In the genomic region with DNA sequence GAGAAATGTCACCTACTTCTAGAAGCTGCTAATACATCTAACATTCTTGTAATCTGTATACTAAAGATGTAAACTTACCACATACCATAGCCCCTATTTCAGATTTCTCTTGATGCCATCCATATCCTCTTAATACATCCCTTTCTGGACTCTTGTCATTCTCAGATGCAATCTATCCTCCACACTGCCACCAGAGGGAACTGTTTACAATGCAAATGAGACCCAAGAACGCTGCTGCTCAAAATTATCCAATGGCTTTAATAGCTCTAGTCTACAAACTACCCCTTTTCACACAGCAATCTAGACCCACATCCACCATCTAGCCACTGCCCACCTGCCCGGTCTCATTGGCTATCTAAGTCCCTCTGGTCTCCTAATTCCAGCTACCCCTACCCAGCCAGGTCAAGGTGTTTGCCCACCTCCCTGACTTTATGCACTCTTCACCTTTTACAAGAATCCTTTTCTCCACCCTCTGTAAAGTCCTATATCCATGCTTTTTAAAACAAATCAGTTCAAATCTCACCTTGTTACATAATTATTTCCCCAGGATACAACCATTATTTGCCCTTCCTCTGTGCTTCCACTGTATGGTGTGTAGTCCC, we compare ENCODE assay signal across 8 cellular contexts. TPM values are rescaled to one million over a fixed set of nuclear protein-coding genes. Genes with fewer than 3 reads are reported as not detected.
DNase-seq lines count a peak whose midpoint lies in the region; FAIRE-seq and TF ChIP-seq lines count a peak whose summit lies in the region.

No MANE protein-coding gene starts in this region.

- H2AFZ ChIP-seq in endothelial cell of umbilical vein (ENCODE audit: low read depth, low read length): no peak overlapping the region
- peak overlapping the region; percentile 39 for H2AFZ ChIP-seq in neural progenitor cell (replicated peaks)

- no peaks in the 10 kb centered on the region for H3F3A ChIP-seq in neural progenitor cell (ENCODE audit: low read depth)

- H3K4me3 ChIP-seq in endothelial cell of umbilical vein (replicated peaks in 1 of 3; ENCODE audit: insufficient read depth in 1 of 3, low read depth in 1 of 3, low read length in 3 of 3): no peak overlapping the region
- no peak overlapping the region for H3K4me3 ChIP-seq in neural progenitor cell

- H3K79me2 ChIP-seq in endothelial cell of umbilical vein (ENCODE audit: control insufficient read depth, insufficient read depth, low read length): no peaks in the 10 kb centered on the region
- H3K79me2 ChIP-seq in neural progenitor cell (ENCODE audit: low read depth): no peaks in the 10 kb centered on the region

- H3K4me1 ChIP-seq in endothelial cell of umbilical vein (ENCODE audit: control insufficient read depth, extremely low read depth, insufficient read depth, low read length) (no peaks in the 10 kb centered on the region), neural progenitor cell (peaks cover 9% of the 10 kb centered on the region)

- TF ChIP-seq CTCF in GM20000 (IDR thresholded peaks at IDR 0.05; ENCODE audit: extremely low read depth, missing control alignments): no peak
- peak; percentile 37 to 53 for TF ChIP-seq CTCF in endothelial cell of umbilical vein (IDR thresholded peaks at IDR 0.05; ENCODE audit: extremely low read depth in 1 of 2, insufficient read depth in 1 of 2, low read depth in 1 of 2, low read length in 2 of 2)
- peak; percentile 70 for TF ChIP-seq CTCF in neural progenitor cell (IDR thresholded peaks at IDR 0.05)

- CTCF ChIA-PET in endothelial cell of umbilical vein (lab: Charles Lee): interaction anchor here (0.6 to 1.1 kb wide), 29 partner anchors 10 to 577 kb away, joined by 3 to 40 read pairs (median 4); a partner anchor contains a TSS

- no peak for TF ChIP-seq POLR2A in endothelial cell of umbilical vein (IDR thresholded peaks at IDR 0.05; ENCODE audit: low read depth, low read length)

- FAIRE-seq in RCC 7860 (lab: Jason Lieb, UNC): no peak
- peak; percentile 50 for FAIRE-seq in endothelial cell of umbilical vein (lab: Jason Lieb, UNC)

- POLR2A ChIA-PET in endothelial cell of umbilical vein (lab: Charles Lee): no interaction called here

- H3K9ac ChIP-seq in endothelial cell of umbilical vein (replicated peaks; ENCODE audit: extremely low read depth, insufficient read depth, low read length) (no peak overlapping the region), neural progenitor cell (no peak overlapping the region)

- H3K4me3 Mint-ChIP-seq in neural progenitor cell: no peak overlapping the region

- H3K9me3 Mint-ChIP-seq in neural progenitor cell: no peaks in the 10 kb centered on the region

- no peaks in the 10 kb centered on the region for H3K27me3 Mint-ChIP-seq in neural progenitor cell (ENCODE audit: insufficient read depth, low read depth)

- BruUV-seq in endothelial cell of umbilical vein (replicated peaks; lab: Mats Ljungman, UMichigan): no TSS peak

- H3K27ac ChIP-seq in endothelial cell of umbilical vein (ENCODE audit: insufficient read depth, low read depth, low read length): no peak overlapping the region
- H3K27ac ChIP-seq in neural progenitor cell: peak overlapping the region; percentile 4

- H3K36me3 ChIP-seq in endothelial cell of umbilical vein (ENCODE audit: control insufficient read depth in 2 of 2, extremely low read depth in 1 of 2, insufficient read depth in 2 of 2, low read length in 2 of 2) (no peaks in the 10 kb centered on the region), neural progenitor cell (no peaks in the 10 kb centered on the region)

- dilution Hi-C loops in endothelial cell of umbilical vein (cut with MboI; ENCODE audit: extremely low pct_ligation_motif_present, low sequenced_read_pairs): no loop called here

- DNase-seq in SIG-M5 treated with dmso at 0.1 percent for 504 hours (lab: John Stamatoyannopoulos, UW; ENCODE audit: unreplicated experiment) (peak; percentile 59), SIG-M5 (lab: John Stamatoyannopoulos, UW) (no peak), GM20000 (ENCODE audit: low spot score) (peak; percentile 65), HT1080 (ENCODE audit: low read depth) (peak; percentile 63), RCC 7860 (ENCODE audit: low spot score) (peak; percentile 17), endothelial cell of umbilical vein (ENCODE audit: low read depth, low spot score) (peak; percentile 49), neural progenitor cell (ENCODE audit: low spot score) (peak; percentile 66), 8988T (no peak)

- no peak overlapping the region for H3K27ac Mint-ChIP-seq in neural progenitor cell

- H4K20me1 ChIP-seq in endothelial cell of umbilical vein (replicated peaks; ENCODE audit: control insufficient read depth, extremely low read depth, insufficient read depth, low read length) (no peaks in the 10 kb centered on the region), neural progenitor cell (ENCODE audit: low read depth) (no peaks in the 10 kb centered on the region)

- H3K4me1 Mint-ChIP-seq in neural progenitor cell: peaks cover 24% of the 10 kb centered on the region

- intact Hi-C loops in endothelial cell of umbilical vein (cut with micrococcal nuclease): loop anchor here (1.0 kb wide), 3 partner anchors 59 to 412 kb away; a partner anchor contains a TSS

- H3K36me3 Mint-ChIP-seq in neural progenitor cell: peaks cover 3% of the 10 kb centered on the region

- no peaks in the 10 kb centered on the region for H3K9me1 ChIP-seq in endothelial cell of umbilical vein (replicated peaks; ENCODE audit: control insufficient read depth, extremely low read depth, insufficient read depth, low read length)

- H3K4me2 ChIP-seq in endothelial cell of umbilical vein (ENCODE audit: insufficient read depth, low read length) (no peak overlapping the region), neural progenitor cell (peak overlapping the region; percentile 11)

- no peaks in the 10 kb centered on the region for H3K9me3 ChIP-seq in endothelial cell of umbilical vein (replicated peaks; ENCODE audit: control insufficient read depth, insufficient read depth, low read length)
- H3K9me3 ChIP-seq in neural progenitor cell (ENCODE audit: low read depth): no peaks in the 10 kb centered on the region

- H3K27me3 ChIP-seq in endothelial cell of umbilical vein (ENCODE audit: control insufficient read depth in 2 of 2, insufficient read depth in 2 of 2, low read length in 2 of 2) (peaks cover 0 to 5% of the 10 kb centered on the region in 2 experiments), neural progenitor cell (no peaks in the 10 kb centered on the region)

TF ChIP-seq in endothelial cell of umbilical vein, 7 proteins besides CTCF, POLR2A, EP300 and RAD21:
- TF ChIP-seq FOS (IDR thresholded peaks at IDR 0.05; ENCODE audit: borderline replicate concordance, insufficient read depth, low read length) (no peak), JUN (IDR thresholded peaks at IDR 0.05; ENCODE audit: borderline replicate concordance, insufficient read depth, insufficient read length, low read depth) (no peak), MYC (IDR thresholded peaks at IDR 0.05; ENCODE audit: low read depth, low read length) (no peak), GATA2 (IDR thresholded peaks at IDR 0.05; ENCODE audit: insufficient read depth, insufficient read length, low read depth, low read length) (no peak), POLR2AphosphoS5 (IDR thresholded peaks at IDR 0.05; ENCODE audit: insufficient read depth, low read depth, low read length) (no peak), EZH2 (IDR thresholded peaks at IDR 0.05; ENCODE audit: borderline replicate concordance, low read depth, low read length, severe bottlenecking) (no peak)
- TF ChIP-seq, protein P1, sequence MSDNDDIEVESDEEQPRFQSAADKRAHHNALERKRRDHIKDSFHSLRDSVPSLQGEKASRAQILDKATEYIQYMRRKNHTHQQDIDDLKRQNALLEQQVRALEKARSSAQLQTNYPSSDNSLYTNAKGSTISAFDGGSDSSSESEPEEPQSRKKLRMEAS (IDR thresholded peaks at IDR 0.05; ENCODE audit: insufficient read depth, insufficient read length): no peak

RNA-seq across cellular contexts. Expression of a gene that starts 14.8 kb away (rescaled TPM):
- total RNA-seq in HT1080 (2014; rRNA removed; shearing (Covaris generic)): 5.9 and 6.2 TPM in 2 replicates
- 3.7 and 3.8 TPM in 2 replicates for polyA plus RNA-seq in HT1080 (2015; cell fraction: cytosol; rRNA removed)
- 3.5 and 4.4 TPM in 2 replicates for polyA plus RNA-seq in HT1080 (2015; cell fraction: nucleus; rRNA removed)
- total RNA-seq in endothelial cell of umbilical vein (3.6 and 8.4 TPM in 2 replicates), neural progenitor cell (ENCODE audit: low replicate concordance) (13.5 and 23.0 TPM in 2 replicates)
- 2.8 and 3.4 TPM in 2 replicates for polyA plus RNA-seq in endothelial cell of umbilical vein
- 2.8 and 3.6 TPM in 2 replicates for polyA plus RNA-seq in endothelial cell of umbilical vein (2011; cell fraction: cytosol; rRNA removed)
- 3.3 and 3.6 TPM in 2 replicates for polyA plus RNA-seq in endothelial cell of umbilical vein (2011; cell fraction: nucleus; rRNA removed)
- 2.1 and 2.7 TPM in 2 replicates for polyA plus RNA-seq in endothelial cell of umbilical vein (2012)
- polyA minus RNA-seq in endothelial cell of umbilical vein: 1.3 and 5.7 TPM in 2 replicates
- polyA minus RNA-seq in endothelial cell of umbilical vein (2011; cell fraction: cytosol; rRNA and poly(A)+ RNA removed): not detected
- polyA minus RNA-seq in endothelial cell of umbilical vein (2011; cell fraction: nucleus; rRNA and poly(A)+ RNA removed): 0.58 and 1.3 TPM in 2 replicates

RNA-seq across cellular contexts. Expression of a gene that starts 59.4 kb away (rescaled TPM):
- total RNA-seq in HT1080 (2014; rRNA removed; shearing (Covaris generic)): 12.1 and 15.3 TPM in 2 replicates
- polyA plus RNA-seq in HT1080 (2015; cell fraction: cytosol; rRNA removed): 18.0 and 19.5 TPM in 2 replicates
- polyA plus RNA-seq in HT1080 (2015; cell fraction: nucleus; rRNA removed): 16.7 and 20.1 TPM in 2 replicates
- total RNA-seq in endothelial cell of umbilical vein: 7.5 and 9.1 TPM in 2 replicates
- 3.2 and 4.0 TPM in 2 replicates for polyA plus RNA-seq in endothelial cell of umbilical vein
- 5.8 and 6.1 TPM in 2 replicates for polyA plus RNA-seq in endothelial cell of umbilical vein (2011; cell fraction: cytosol; rRNA removed)
- 5.6 and 7.4 TPM in 2 replicates for polyA plus RNA-seq in endothelial cell of umbilical vein (2011; cell fraction: nucleus; rRNA removed)
- polyA plus RNA-seq in endothelial cell of umbilical vein (2012): 6.6 and 9.7 TPM in 2 replicates
- 2.9 and 4.2 TPM in 2 replicates for polyA minus RNA-seq in endothelial cell of umbilical vein
- polyA minus RNA-seq in endothelial cell of umbilical vein (2011; cell fraction: cytosol; rRNA and poly(A)+ RNA removed): 6.5 TPM
- 0.43 and 1.3 TPM in 2 replicates for polyA minus RNA-seq in endothelial cell of umbilical vein (2011; cell fraction: nucleus; rRNA and poly(A)+ RNA removed)
- total RNA-seq in neural progenitor cell (ENCODE audit: low replicate concordance): 7.8 and 16.2 TPM in 2 replicates

Comparison
In these comparisons a context has a peak if more than half of its experiments do, and no peak if none do; other contexts are left out.
1. DNase-seq: peak in SIG-M5 treated with dmso at 0.1 percent for 504 hours (single experiment), GM20000 (single experiment), HT1080 (single experiment), RCC 7860 (single experiment), endothelial cell of umbilical vein (single experiment) and neural progenitor cell (single experiment); none in SIG-M5 (single experiment) and 8988T (single experiment).